13 cellular contexts compared by ENCODE assay signal in the genomic region with DNA sequence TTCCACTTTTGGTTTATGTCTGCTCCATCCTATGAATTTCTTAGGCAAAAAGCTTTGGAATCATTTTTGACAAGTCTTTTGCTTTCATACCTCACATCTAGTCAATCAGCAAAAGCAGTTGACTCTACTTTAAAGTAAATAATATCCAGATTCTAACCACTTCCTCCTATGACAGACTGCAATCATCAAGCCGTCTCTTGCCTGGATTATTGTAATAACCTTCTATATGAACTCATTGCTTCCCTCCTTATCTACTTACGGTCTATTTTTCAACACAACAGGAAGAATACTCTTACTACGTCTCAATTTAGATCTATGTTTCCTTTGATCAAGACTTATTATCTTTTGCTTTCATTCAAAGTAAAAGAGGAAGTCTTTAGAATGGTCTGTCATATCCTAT. TPM values are rescaled to one million over a fixed set of nuclear protein-coding genes. Genes with fewer than 3 reads are reported as not detected.
DNase-seq lines count a peak whose midpoint lies in the region; ATAC-seq and TF ChIP-seq lines count a peak whose summit lies in the region.
"Had no signal": no experiment of that assay in that cellular context is flagged by ENCODE, and none has a peak within 500 bp of the region (broad histone marks: within the 10 kb centered on the region; RNA-seq: fewer than 3 reads in every experiment).

No MANE protein-coding gene starts in this region.

- H3K4me3 Mint-ChIP-seq in activated naive CD4-positive, alpha-beta T cell treated with anti-CD3 and anti-CD28 coated beads for 36 hours, result peak overlapping the region; percentile 29

- H3K79me2 ChIP-seq in osteoblast (ENCODE audit: insufficient read depth, low read length), result no peaks in the 10 kb centered on the region

- no peak for TF ChIP-seq CTCF in osteoblast (IDR thresholded peaks at IDR 0.05; ENCODE audit: extremely low read depth, low read depth, low read length)

- H3K27me3 ChIP-seq in osteoblast (ENCODE audit: insufficient read depth, low read length) (no peaks in the 10 kb centered on the region), aorta (ENCODE audit: control insufficient read depth in 1 of 2, insufficient read depth in 2 of 2, low read length in 1 of 2) (no peaks in the 10 kb centered on the region)

- no peaks in the 10 kb centered on the region for H3K9me3 Mint-ChIP-seq in activated naive CD4-positive, alpha-beta T cell treated with anti-CD3 and anti-CD28 coated beads for 36 hours

- H3K36me3 ChIP-seq in osteoblast (ENCODE audit: insufficient read depth, low read length) (no peaks in the 10 kb centered on the region), aorta (ENCODE audit: control insufficient read depth in 1 of 2, insufficient read depth in 2 of 2, low read length in 1 of 2) (no peaks in the 10 kb centered on the region)

- no peak for DNase-seq in activated naive CD4-positive, alpha-beta T cell treated with anti-CD3 and anti-CD28 coated beads for 36 hours
- no peak for DNase-seq in activated naive CD4-positive, alpha-beta T cell treated with anti-CD3 and anti-CD28 coated beads, Interleukin-2, amount 50 U/mL, for 16 hours
- DNase-seq in NOMO-1 treated with dmso at 0.1 percent for 144 hours (lab: John Stamatoyannopoulos, UW; ENCODE audit: unreplicated experiment), result peak; percentile 43
- peak; percentile 35 for DNase-seq in amniotic epithelial cell (ENCODE audit: low read depth)
- DNase-seq in osteoblast (ENCODE audit: insufficient read length, low spot score, missing footprints), result no peak
- DNase-seq in activated CD8-positive, alpha-beta memory T cell treated with anti-CD3 and anti-CD28 coated beads for 24 hours, result no peak
- no peak for DNase-seq in aorta
- no peak for DNase-seq in NK-92 treated with Interleukin-12 subunit alpha and Interleukin-12 subunit beta, amount 100 ng/mL, for 24 hours (lab: John Stamatoyannopoulos, UW)
- DNase-seq: caudate nucleus, DMS79, NCI-H1092 treated with DMSO at 0.1 percent for 48 hours, NCI-H446 treated with DMSO at 0.1 percent for 48 hours had no signal

- no peak overlapping the region for H3K4me2 ChIP-seq in osteoblast (ENCODE audit: insufficient read depth, low read length)

- no peak overlapping the region for H3K4me3 ChIP-seq in osteoblast (ENCODE audit: insufficient read depth, low read length)
- H3K4me3 ChIP-seq in aorta (ENCODE audit: low read length in 2 of 2), result no peak overlapping the region

- no peaks in the 10 kb centered on the region for H3K36me3 Mint-ChIP-seq in activated naive CD4-positive, alpha-beta T cell treated with anti-CD3 and anti-CD28 coated beads for 36 hours (ENCODE audit: low read depth)

- CTCF ChIA-PET in activated naive CD4-positive, alpha-beta T cell treated with anti-CD3 and anti-CD28 coated beads for 36 hours (lab: Charles Lee), result interaction anchor here (1.2 kb wide), 1 partner anchor 21 kb away, joined by 4 read pairs; the partner anchor contains the start of gene CLDN1

- 51 to 68% methylated on average over 3 of the region's 3 CpGs for WGBS in aorta, 2 donors

- H3K27ac ChIP-seq in osteoblast (ENCODE audit: low read depth, low read length) (no peak overlapping the region), aorta (ENCODE audit: low read depth in 1 of 2, low read length in 2 of 2) (no peak overlapping the region)
- H3K27ac ChIP-seq: VCaP had no signal

- H3K27ac Mint-ChIP-seq in activated naive CD4-positive, alpha-beta T cell treated with anti-CD3 and anti-CD28 coated beads for 36 hours, result peak overlapping the region; percentile 41

- no peak for ATAC-seq in aorta (ENCODE audit: low FRiP score)

- intact Hi-C loops in activated naive CD4-positive, alpha-beta T cell treated with anti-CD3 and anti-CD28 coated beads for 36 hours (cut with micrococcal nuclease), result loop anchor here (1.0 kb wide), 1 partner anchor 18 kb away; no protein-coding TSS in a partner anchor
- intact Hi-C loops in aorta (cut with DNase I), result no loop called here

- no peaks in the 10 kb centered on the region for H4K20me1 ChIP-seq in osteoblast (ENCODE audit: insufficient read depth, low read length)

- H3K4me1 ChIP-seq in osteoblast (ENCODE audit: insufficient read depth, low read length) (no peaks in the 10 kb centered on the region), aorta (ENCODE audit: control insufficient read depth in 1 of 2, insufficient read depth in 2 of 2, low read length in 2 of 2) (no peaks in the 10 kb centered on the region)

- peaks cover 2% of the 10 kb centered on the region for H3K27me3 Mint-ChIP-seq in activated naive CD4-positive, alpha-beta T cell treated with anti-CD3 and anti-CD28 coated beads for 36 hours (ENCODE audit: low read depth)

- H3K9me3 ChIP-seq in osteoblast (ENCODE audit: low read depth, low read length), result no peaks in the 10 kb centered on the region
- H3K9me3 ChIP-seq in aorta (ENCODE audit: control insufficient read depth, low read length), result no peaks in the 10 kb centered on the region

- H3K4me1 Mint-ChIP-seq in activated naive CD4-positive, alpha-beta T cell treated with anti-CD3 and anti-CD28 coated beads for 36 hours (ENCODE audit: low read depth), result peaks cover 21% of the 10 kb centered on the region

- peak overlapping the region; percentile 68 for H2AFZ ChIP-seq in osteoblast (ENCODE audit: low read length)

RNA-seq across cellular contexts. Expression of gene CLDN1, which starts 20.7 kb away (rescaled TPM):
- total RNA-seq in activated naive CD4-positive, alpha-beta T cell treated with anti-CD3 and anti-CD28 coated beads for 36 hours, result under 1 TPM; 0.88 to 0.96 TPM
- 0.29 and 1.1 TPM in 2 replicates for total RNA-seq in osteoblast
- total RNA-seq in aorta, result 1 to 10 TPM; 1.8 to 4.5 TPM
- polyA plus RNA-seq in aorta, result 1 to 10 TPM; 1.6 to 1.8 TPM

Comparison
In these comparisons a context has a peak if more than half of its experiments do, and no peak if none do; other contexts are left out.
1. DNase-seq: peak in NOMO-1 treated with dmso at 0.1 percent for 144 hours (single experiment) and amniotic epithelial cell (single experiment); none in activated naive CD4-positive, alpha-beta T cell treated with anti-CD3 and anti-CD28 coated beads for 36 hours (single experiment), activated naive CD4-positive, alpha-beta T cell treated with anti-CD3 and anti-CD28 coated beads, Interleukin-2, amount 50 U/mL, for 16 hours (single experiment), osteoblast (single experiment), activated CD8-positive, alpha-beta memory T cell treated with anti-CD3 and anti-CD28 coated beads for 24 hours (single experiment), aorta (0 of 2) and NK-92 treated with Interleukin-12 subunit alpha and Interleukin-12 subunit beta, amount 100 ng/mL, for 24 hours (single experiment).